ENCODE assay signal across 1 cellular context in genomic region chr11:93986716-93987115, GRCh38.
TF ChIP-seq lines count a peak whose summit lies in the region.

No MANE protein-coding gene starts in this region.

TF ChIP-seq in HCT116, 20 proteins besides CTCF, POLR2A, EP300 and RAD21 (continued from another document):
- no peak for TF ChIP-seq ATF3 (IDR thresholded peaks at IDR 0.05)
